20 cellular contexts compared by ENCODE assay signal in genomic region chr1:233197940-233198339, GRCh38.
"Had no signal": no experiment of that assay in that cellular context is flagged by ENCODE, and none has a peak within 500 bp of the region (broad histone marks: within the 10 kb centered on the region; RNA-seq: fewer than 3 reads in every experiment).

No MANE protein-coding gene starts in this region.

- DNase-seq: activated CD4-positive, alpha-beta T cell treated with anti-CD3 and anti-CD28 coated beads for 1 hour; activated CD8-positive, alpha-beta memory T cell treated with anti-CD3 and anti-CD28 coated beads for 24 hours; activated CD8-positive, alpha-beta memory T cell treated with anti-CD3 and anti-CD28 coated beads, Interleukin-2, amount 50 U/mL, for 48 hours; activated gamma-delta T cell treated with Interleukin-2 at 50 U/mL for 16 hours; activated T-cell treated with anti-CD3 and anti-CD28 coated beads, Interleukin-2, amount 50 U/mL, for 72 hours; adrenal gland; effector memory CD4-positive, alpha-beta T cell; heart left ventricle; kidney glomerular epithelial cell; left ventricle myocardium inferior; mammary epithelial cell; midbrain; nephron progenitor cell; nucleus accumbens; sigmoid colon; stimulated activated CD4-positive, alpha-beta T cell treated with anti-CD3 and anti-CD28 coated beads, Interleukin-4, amount 100 ng/mL, for 4 hours; stimulated activated naive B cell treated with anti-CD40 and anti-IgM and Interleukin-4, amounts not matched to agents 10 μg/mL and 1 μg/mL and 100 μg/mL, for 72 hours; upper lobe of left lung had no signal

- ATAC-seq: activated naive CD4-positive, alpha-beta T cell treated with anti-CD3 and anti-CD28 coated beads, Interleukin-2, amount 50 U/mL, for 72 hours; activated T-cell treated with anti-CD3 and anti-CD28 coated beads, Interleukin-2, amount 50 U/mL, for 72 hours; gastroesophageal sphincter; heart left ventricle; stimulated activated naive B cell treated with anti-CD40 and anti-IgM and Interleukin-4, amounts not matched to agents 10 μg/mL and 1 μg/mL and 100 μg/mL, for 72 hours had no signal
